ENCODE assay signal across 8 cellular contexts in the genomic region with DNA sequence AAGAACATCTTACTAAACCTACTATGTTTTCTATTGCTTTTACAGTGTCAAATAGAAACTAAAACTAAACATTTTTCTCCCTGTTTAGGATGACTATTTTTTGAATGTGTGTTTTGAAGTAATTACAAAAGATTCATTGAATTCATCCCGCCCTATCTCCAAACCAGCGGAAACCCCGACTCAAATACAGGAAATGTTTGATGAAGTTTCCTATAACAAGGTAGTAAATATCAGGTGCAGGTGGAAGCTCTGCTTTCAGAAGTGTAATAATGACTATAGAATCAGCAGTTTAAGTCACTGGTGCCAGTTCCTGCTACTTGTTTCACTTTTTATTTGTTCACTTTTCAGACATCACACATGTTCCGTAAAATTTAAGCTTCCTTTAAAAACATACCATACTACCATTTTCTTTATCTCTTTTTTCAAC. TPM values are rescaled to one million over a fixed set of nuclear protein-coding genes. Genes with fewer than 3 reads are reported as not detected.
DNase-seq lines count a peak whose midpoint lies in the region; ATAC-seq and TF ChIP-seq lines count a peak whose summit lies in the region.
"Had no signal": no experiment of that assay in that cellular context is flagged by ENCODE, and none has a peak within 500 bp of the region (broad histone marks: within the 10 kb centered on the region; RNA-seq: fewer than 3 reads in every experiment).

No MANE protein-coding gene starts in this region.

- no peak for TF ChIP-seq POLR2A in esophagus muscularis mucosa (IDR thresholded peaks at IDR 0.05; ENCODE audit: low read depth)

- peaks cover 0 to 57% (median 13%) of the 10 kb centered on the region in 4 donors for H3K36me3 ChIP-seq in esophagus muscularis mucosa

- H3K36me3 Mint-ChIP-seq in T-helper 2 cell treated with Interferon-gamma antibody and Interleukin-4, amounts not matched to agents 5 μg/mL and 100 μg/mL, for 36 hours (ENCODE audit: low read depth): peaks cover 80% of the 10 kb centered on the region

- DNase-seq in T-helper 2 cell treated with Interferon-gamma antibody and Interleukin-4, amounts not matched to agents 5 μg/mL and 100 μg/mL, for 36 hours (ENCODE audit: low spot score): peak; percentile 49
- peak; percentile 30 for DNase-seq in stimulated activated CD4-positive, alpha-beta T cell treated with anti-CD3 and anti-CD28 coated beads, Interleukin-4, amount 100 ng/mL, for 1 hour
- DNase-seq in esophagus muscularis mucosa (ENCODE audit: extremely low spot score): no peak
- DNase-seq in mesenteric fat pad (ENCODE audit: low spot score): no peak
- no peak for DNase-seq in NCI-H146 treated with DMSO at 0.1 percent for 48 hours (lab: John Stamatoyannopoulos, UW; ENCODE audit: unreplicated experiment)
- DNase-seq: caudate nucleus had no signal

- no peak for TF ChIP-seq CTCF in esophagus muscularis mucosa (IDR thresholded peaks at IDR 0.05)

- no peaks in the 10 kb centered on the region for H3K9me3 Mint-ChIP-seq in T-helper 2 cell treated with Interferon-gamma antibody and Interleukin-4, amounts not matched to agents 5 μg/mL and 100 μg/mL, for 36 hours

- H3K9me3 ChIP-seq in esophagus muscularis mucosa: no peaks in the 10 kb centered on the region

- TF ChIP-seq EP300 in esophagus muscularis mucosa (IDR thresholded peaks at IDR 0.05): no peak

- H3K4me1 Mint-ChIP-seq in T-helper 2 cell treated with Interferon-gamma antibody and Interleukin-4, amounts not matched to agents 5 μg/mL and 100 μg/mL, for 36 hours (ENCODE audit: low read depth): peaks cover 48% of the 10 kb centered on the region

- H3K4me1 ChIP-seq in esophagus muscularis mucosa: no peaks in the 10 kb centered on the region

- H3K27me3 ChIP-seq in esophagus muscularis mucosa: no peaks in the 10 kb centered on the region

- intact Hi-C loops in esophagus muscularis mucosa (cut with DNase I): no loop called here

- no peak overlapping the region for H3K27ac ChIP-seq in esophagus muscularis mucosa (replicated peaks in 1 of 4)

- ATAC-seq in GM19328 (IDR thresholded peaks at IDR 0.05; ENCODE audit: unreplicated experiment) (peak; percentile 49), HG02938 (IDR thresholded peaks at IDR 0.05; ENCODE audit: unreplicated experiment) (peak; percentile 72)

- WGBS in esophagus muscularis mucosa: 80% methylated on average over 4 of the region's 4 CpGs

- H3K27me3 Mint-ChIP-seq in T-helper 2 cell treated with Interferon-gamma antibody and Interleukin-4, amounts not matched to agents 5 μg/mL and 100 μg/mL, for 36 hours (ENCODE audit: low read depth): no peaks in the 10 kb centered on the region

- peak overlapping the region in 1 of 4 donors; percentile 2 for H3K4me3 ChIP-seq in esophagus muscularis mucosa

- H3K27ac Mint-ChIP-seq in T-helper 2 cell treated with Interferon-gamma antibody and Interleukin-4, amounts not matched to agents 5 μg/mL and 100 μg/mL, for 36 hours: peak overlapping the region; percentile 95

- peak overlapping the region; percentile 86 for H3K4me3 Mint-ChIP-seq in T-helper 2 cell treated with Interferon-gamma antibody and Interleukin-4, amounts not matched to agents 5 μg/mL and 100 μg/mL, for 36 hours

RNA-seq across cellular contexts. Expression of gene ERAP2, which starts 20.0 kb away (rescaled TPM):
- total RNA-seq in esophagus muscularis mucosa: 10 to 100 TPM in 1 of 4 donors, 1 to 10 TPM in 3; 6.6 to 12.3 (median 7.3) TPM
- total RNA-seq in mesenteric fat pad: 10.7 TPM

RNA-seq across cellular contexts. Expression of gene LNPEP, which starts 39.6 kb away (rescaled TPM):
- total RNA-seq in esophagus muscularis mucosa (10 to 100 TPM; 55.2 to 80.2 (median 65.6) TPM), mesenteric fat pad (132 TPM)

Comparison
In these comparisons a context has a peak if more than half of its experiments do, and no peak if none do; other contexts are left out.
1. DNase-seq: peak in T-helper 2 cell treated with Interferon-gamma antibody and Interleukin-4, amounts not matched to agents 5 μg/mL and 100 μg/mL, for 36 hours (single experiment) and stimulated activated CD4-positive, alpha-beta T cell treated with anti-CD3 and anti-CD28 coated beads, Interleukin-4, amount 100 ng/mL, for 1 hour (single experiment); none in esophagus muscularis mucosa (single experiment), mesenteric fat pad (single experiment) and NCI-H146 treated with DMSO at 0.1 percent for 48 hours (single experiment).